In genomic region chr14:26170885-26171284, GRCh38 we compare ENCODE assay signal across 22 cellular contexts.
"Had no signal": no experiment of that assay in that cellular context is flagged by ENCODE, and none has a peak within 500 bp of the region (broad histone marks: within the 10 kb centered on the region; RNA-seq: fewer than 3 reads in every experiment).

No MANE protein-coding gene starts in this region.

- ATAC-seq: effector memory CD8-positive, alpha-beta T cell; gastrocnemius medialis; heart left ventricle; left cardiac atrium; left lung; left ventricle myocardium superior; lower lobe of right lung; naive thymus-derived CD4-positive, alpha-beta T cell had no signal

- H3K36me3 ChIP-seq: colonic mucosa, esophagus muscularis mucosa, gastrocnemius medialis, heart left ventricle, left lung, lower lobe of right lung had no signal

- H3K27me3 ChIP-seq: colonic mucosa, esophagus muscularis mucosa, gastrocnemius medialis, heart left ventricle, hepatocyte, left lung had no signal

- DNase-seq: cerebellar nuclear complex; colonic mucosa; cortex of kidney; effector CD8-positive, alpha-beta T cell; effector memory CD8-positive, alpha-beta T cell; endodermal cell; erythroblast; foreskin melanocyte; gastrocnemius medialis; glutamatergic neuron; heart left ventricle; hypothalamus; immature natural killer cell; islet precursor cell; left cardiac atrium; left lung; left ventricle myocardium superior; lower lobe of right lung; mesenchymal stem cell; naive thymus-derived CD4-positive, alpha-beta T cell had no signal

- H3K4me3 ChIP-seq: colonic mucosa, esophagus muscularis mucosa, gastrocnemius medialis, heart left ventricle, hepatocyte, left lung, lower lobe of right lung had no signal

- H3K27ac ChIP-seq: colonic mucosa, esophagus muscularis mucosa, gastrocnemius medialis, heart left ventricle, hepatocyte, left lung, lower lobe of right lung had no signal

- H3K9me3 ChIP-seq: colonic mucosa, esophagus muscularis mucosa, gastrocnemius medialis, heart left ventricle, left lung, lower lobe of right lung had no signal

- H3K4me1 ChIP-seq: colonic mucosa, esophagus muscularis mucosa, gastrocnemius medialis, heart left ventricle, left lung, lower lobe of right lung had no signal
